25 cellular contexts compared by ENCODE assay signal in genomic region chr17:60717814-60718213, GRCh38.
"Had no signal": no experiment of that assay in that cellular context is flagged by ENCODE, and none has a peak within 500 bp of the region (broad histone marks: within the 10 kb centered on the region; RNA-seq: fewer than 3 reads in every experiment).

No MANE protein-coding gene starts in this region.

- H3K36me3 ChIP-seq: left lung, lower lobe of right lung had no signal

- H3K27ac ChIP-seq: coronary artery, dorsolateral prefrontal cortex, esophagus muscularis mucosa, foreskin keratinocyte, gastroesophageal sphincter, heart left ventricle, hepatocyte, left lung, lower lobe of right lung had no signal

- FAIRE-seq: colon, endothelial cell of umbilical vein, frontal cortex, kidney had no signal

- H3K27ac Mint-ChIP-seq: immature natural killer cell; memory B cell; naive thymus-derived CD4-positive, alpha-beta T cell had no signal

- H3K4me3 ChIP-seq: coronary artery, dorsolateral prefrontal cortex, esophagus muscularis mucosa, gastroesophageal sphincter, heart left ventricle, hepatocyte, left lung, lower lobe of right lung had no signal

- H3K27me3 Mint-ChIP-seq: memory B cell had no signal

- ATAC-seq: foreskin keratinocyte; gastroesophageal sphincter; heart left ventricle; left lung; left ventricle myocardium superior; lower lobe of right lung; naive thymus-derived CD4-positive, alpha-beta T cell had no signal

- H3K4me1 Mint-ChIP-seq: memory B cell had no signal

- H2AFZ ChIP-seq: hepatocyte had no signal

- H3K4me1 ChIP-seq: left lung, lower lobe of right lung had no signal

- H3K4me3 Mint-ChIP-seq: immature natural killer cell; memory B cell; naive thymus-derived CD4-positive, alpha-beta T cell had no signal

- H3K4me2 ChIP-seq: hepatocyte had no signal

- H3K9me3 Mint-ChIP-seq: immature natural killer cell; memory B cell; naive thymus-derived CD4-positive, alpha-beta T cell had no signal

- DNase-seq: dermis blood vessel endothelial cell; dorsolateral prefrontal cortex; effector CD4-positive, alpha-beta T cell; effector memory CD4-positive, alpha-beta T cell; foreskin keratinocyte; heart left ventricle; hypothalamus; immature natural killer cell; islet precursor cell; kidney; kidney glomerular epithelial cell; left lung; left ventricle myocardium superior; lower lobe of right lung; mesendoderm; midbrain; naive thymus-derived CD4-positive, alpha-beta T cell had no signal

- H3K27me3 ChIP-seq: dorsolateral prefrontal cortex, esophagus muscularis mucosa, foreskin keratinocyte, gastroesophageal sphincter, heart left ventricle, hepatocyte, left lung had no signal

- H3K9me3 ChIP-seq: esophagus muscularis mucosa, gastroesophageal sphincter, heart left ventricle, left lung, lower lobe of right lung had no signal
